Comparison of ENCODE assay signal across 11 cellular contexts in genomic region chr9:37969130-37969529, GRCh38.
DNase-seq lines count a peak whose midpoint lies in the region; ATAC-seq and TF ChIP-seq lines count a peak whose summit lies in the region.
"Had no signal": no experiment of that assay in that cellular context is flagged by ENCODE, and none has a peak within 500 bp of the region (broad histone marks: within the 10 kb centered on the region; RNA-seq: fewer than 3 reads in every experiment).

No MANE protein-coding gene starts in this region.

- no peak for TF ChIP-seq RAD21 in HCT116 (IDR thresholded peaks at IDR 0.05; ENCODE audit: low read depth)

- H3K9me2 ChIP-seq in HCT116 (ENCODE audit: insufficient read depth): no peaks in the 10 kb centered on the region

- ATAC-seq in HCT116 (no peak), heart right ventricle (peak; percentile 13 to 75 (median 46)), HG03097 (IDR thresholded peaks at IDR 0.05; ENCODE audit: low FRiP score, unreplicated experiment) (no peak)

- POLR2A ChIA-PET in HCT116 (lab: Charles Lee): no interaction called here

- no peak for TF ChIP-seq POLR2A in HCT116 (IDR thresholded peaks at IDR 0.05; ENCODE audit: borderline replicate concordance, extremely low read depth, insufficient read depth, insufficient read length)
- TF ChIP-seq POLR2A in lower leg skin (IDR thresholded peaks at IDR 0.05): no peak

- H3K79me2 ChIP-seq in HCT116 (ENCODE audit: insufficient read depth, low read length): peaks cover 33% of the 10 kb centered on the region

- H3K27ac ChIP-seq in HCT116 (ENCODE audit: low read depth, low read length): 0 out of 2 replicates have a peak overlapping the region, but pooled peaks have one; percentile 1
- H3K27ac ChIP-seq in VCaP: peak overlapping the region; percentile 38; the same call in 1 of the 2 replicates
- H3K27ac ChIP-seq in heart right ventricle: peak overlapping the region in 1 of 10 donors; percentile 39

- H3K9me3 ChIP-seq in HCT116 (ENCODE audit: control insufficient read depth in 1 of 2, insufficient read depth in 1 of 2, low read depth in 1 of 2, low read length in 2 of 2) (no peaks in the 10 kb centered on the region), heart right ventricle (no peaks in the 10 kb centered on the region)

- 28 to 34% methylated on average over 2 of the region's 2 CpGs for WGBS in heart right ventricle, 2 donors
- WGBS in lower leg skin, 2 donors: 63 to 71% methylated on average over 2 of the region's 2 CpGs

- intact Hi-C loops in HCT116 (cut with micrococcal nuclease) (loop anchor here (5.0 kb wide), 1 partner anchor 52 kb away; no protein-coding TSS in a partner anchor), heart right ventricle (cut with DNase I) (loop anchor here in 1 of 10 donors (10.0 kb wide), 1 partner anchor 56 kb away; no protein-coding TSS in a partner anchor), lower leg skin (cut with DNase I; ENCODE audit: low total_unique reads) (no loop called here)
- intact Hi-C loops in activated naive CD4-positive, alpha-beta T cell treated with anti-CD3 and anti-CD28 coated beads for 36 hours (cut with micrococcal nuclease): no loop called here

- H3K4me2 ChIP-seq in HCT116 (ENCODE audit: low read length): peak overlapping the region; percentile 45

- CTCF ChIA-PET in HCT116 (lab: Charles Lee): interaction anchor here (0.9 kb wide), 1 partner anchor 25 kb away, joined by 3 read pairs; no protein-coding TSS in a partner anchor
- CTCF ChIA-PET in activated naive CD4-positive, alpha-beta T cell treated with anti-CD3 and anti-CD28 coated beads for 36 hours (lab: Charles Lee): no interaction called here

- H3K4me1 ChIP-seq in HCT116 (ENCODE audit: control insufficient read depth in 1 of 2, insufficient read depth in 2 of 2, low read length in 2 of 2): peaks cover 62 to 89% of the 10 kb centered on the region in 2 experiments
- H3K4me1 ChIP-seq in heart right ventricle: peaks cover 7 to 57% (median 46%) of the 10 kb centered on the region in 9 donors

- H2AFZ ChIP-seq in HCT116 (ENCODE audit: low read depth, low read length, poor library complexity, severe bottlenecking): no peak overlapping the region

- TF ChIP-seq CTCF in HCT116 (IDR thresholded peaks at IDR 0.05 in 2 of 3, conservative IDR thresholded peaks at IDR 0.05 in 1 of 3; ENCODE audit: borderline replicate concordance in 1 of 3, insufficient read depth in 1 of 3, low read depth in 2 of 3, low read length in 2 of 3) (no peak), VCaP (conservative IDR thresholded peaks at IDR 0.05) (no peak), heart right ventricle (IDR thresholded peaks at IDR 0.05) (no peak), lower leg skin (IDR thresholded peaks at IDR 0.05) (no peak)

- no peak overlapping the region for H3K27ac Mint-ChIP-seq in activated naive CD4-positive, alpha-beta T cell treated with anti-CD3 and anti-CD28 coated beads for 36 hours

- no peaks in the 10 kb centered on the region for H4K20me1 ChIP-seq in HCT116 (ENCODE audit: insufficient read depth)

- H3K36me3 ChIP-seq in HCT116 (ENCODE audit: control insufficient read depth in 1 of 2, insufficient read depth in 2 of 2, low read length in 2 of 2) (0 out of 4 replicates have a peak, but pooled peaks cover 0 to 4% of the 10 kb centered on the region in 2 experiments), heart right ventricle (peaks cover 0 to 22% (median 4%) of the 10 kb centered on the region in 9 donors)

- H3K27me3 ChIP-seq in HCT116 (ENCODE audit: insufficient read depth, low read length): no peaks in the 10 kb centered on the region
- H3K27me3 ChIP-seq in heart right ventricle: no peaks in the 10 kb centered on the region

- H3K4me1 Mint-ChIP-seq in activated naive CD4-positive, alpha-beta T cell treated with anti-CD3 and anti-CD28 coated beads for 36 hours (ENCODE audit: low read depth): no peaks in the 10 kb centered on the region

- RAD21 ChIA-PET in HCT116 (lab: Charles Lee; ENCODE audit: low non-redundant PET in 1 of 2, low total read pairs in 2 of 2, uncharacterized antibody in 2 of 2, unreplicated experiment in 2 of 2): no interaction called here

- no peak overlapping the region for H3K4me3 Mint-ChIP-seq in activated naive CD4-positive, alpha-beta T cell treated with anti-CD3 and anti-CD28 coated beads for 36 hours

- H3K27me3 Mint-ChIP-seq in activated naive CD4-positive, alpha-beta T cell treated with anti-CD3 and anti-CD28 coated beads for 36 hours (ENCODE audit: low read depth): no peaks in the 10 kb centered on the region

- DNase-seq in HCT116 (ENCODE audit: low read depth, low spot score) (no peak), heart right ventricle (peak; percentile 41 to 57), pulmonary artery endothelial cell (ENCODE audit: low read depth, low spot score) (peak; percentile 46), NCI-H69 (lab: John Stamatoyannopoulos, UW) (no peak), lower leg skin (ENCODE audit: low spot score in 2 of 2) (no peak)
- no peak for DNase-seq in activated naive CD4-positive, alpha-beta T cell treated with anti-CD3 and anti-CD28 coated beads for 36 hours
- DNase-seq: cortex of kidney, hypothalamus, SHP77 had no signal

- BruUV-seq in HCT116 (replicated peaks; lab: Mats Ljungman, UMichigan): no TSS peak

- H3K4me3 ChIP-seq in HCT116 (replicated peaks in 1 of 2; ENCODE audit: low read depth in 1 of 2, low read length in 2 of 2): no peak overlapping the region
- no peak overlapping the region for H3K4me3 ChIP-seq in heart right ventricle
- H3K4me3 ChIP-seq in lower leg skin (ENCODE audit: low read depth, poor library complexity, severe bottlenecking): no peak overlapping the region

- H3K9me3 Mint-ChIP-seq in activated naive CD4-positive, alpha-beta T cell treated with anti-CD3 and anti-CD28 coated beads for 36 hours: no peaks in the 10 kb centered on the region

- no peaks in the 10 kb centered on the region for H3K36me3 Mint-ChIP-seq in activated naive CD4-positive, alpha-beta T cell treated with anti-CD3 and anti-CD28 coated beads for 36 hours (ENCODE audit: low read depth)

- no peak overlapping the region for H3K9ac ChIP-seq in HCT116 (ENCODE audit: low read length)

TF ChIP-seq in HCT116, 20 proteins besides CTCF, POLR2A, EP300 and RAD21 (continues in another document):
- TF ChIP-seq MAX (IDR thresholded peaks at IDR 0.05) (no peak), REST (IDR thresholded peaks at IDR 0.05; ENCODE audit: low read depth) (no peak), EGR1 (IDR thresholded peaks at IDR 0.05; ENCODE audit: low read depth) (no peak), ZFX (IDR thresholded peaks at IDR 0.05) (no peak), JUND (IDR thresholded peaks at IDR 0.05) (no peak), POLR2AphosphoS5 (IDR thresholded peaks at IDR 0.05; ENCODE audit: low read depth, low read length) (no peak), ZBTB33 (IDR thresholded peaks at IDR 0.05; ENCODE audit: extremely low read depth, insufficient replicate concordance, low read length) (no peak), EZH2 (IDR thresholded peaks at IDR 0.05) (no peak), ZNF274 (IDR thresholded peaks at IDR 0.05; ENCODE audit: low read depth, low read length) (no peak), SP1 (IDR thresholded peaks at IDR 0.05; ENCODE audit: low read depth) (no peak), FOSL1 (IDR thresholded peaks at IDR 0.05; ENCODE audit: low read depth) (no peak)
- TF ChIP-seq, protein P1, sequence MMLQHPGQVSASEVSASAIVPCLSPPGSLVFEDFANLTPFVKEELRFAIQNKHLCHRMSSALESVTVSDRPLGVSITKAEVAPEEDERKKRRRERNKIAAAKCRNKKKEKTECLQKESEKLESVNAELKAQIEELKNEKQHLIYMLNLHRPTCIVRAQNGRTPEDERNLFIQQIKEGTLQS (IDR thresholded peaks at IDR 0.05): no peak

Comparison
In these comparisons a context has a peak if more than half of its experiments do, and no peak if none do; other contexts are left out.
1. ATAC-seq: peak in heart right ventricle (8 of 8); none in HCT116 (single experiment) and HG03097 (single experiment).
2. DNase-seq: peak in heart right ventricle (2 of 2) and pulmonary artery endothelial cell (single experiment); none in HCT116 (single experiment), NCI-H69 (single experiment), activated naive CD4-positive, alpha-beta T cell treated with anti-CD3 and anti-CD28 coated beads for 36 hours (single experiment) and lower leg skin (0 of 2).